Comparison of ENCODE assay signal across 9 cellular contexts in genomic region chr1:111227434-111227833, GRCh38. TPM values are rescaled to one million over a fixed set of nuclear protein-coding genes. Genes with fewer than 3 reads are reported as not detected.
A peak's percentile ranks its signal among the peaks of the same experiment; 100 is the strongest.
DNase-seq lines count a peak whose midpoint lies in the region; ATAC-seq and TF ChIP-seq lines count a peak whose summit lies in the region.
"Had no signal": no experiment of that assay in that cellular context is flagged by ENCODE, and none has a peak within 500 bp of the region (broad histone marks: within the 10 kb centered on the region; RNA-seq: fewer than 3 reads in every experiment).

Gene CHI3L2, plus strand, starts transcription at chr1:111227713. Its CDS starts 17 bp downstream, at chr1:111227730.

- H3K4me1 Mint-ChIP-seq in activated T-helper 17 cell treated with anti-CD3 and anti-CD28 coated beads, Interleukin-2, amount 50 U/mL, for 72 hours: peaks cover 61% of the 10 kb centered on the region

- H3K4me3 ChIP-seq in fibroblast of villous mesenchyme (ENCODE audit: low read depth, low read length): no peak within 1 kb of the TSS
- no peak within 1 kb of the TSS for H3K4me3 ChIP-seq in WERI-Rb-1 (ENCODE audit: low read depth, low read length)

- peak within 1 kb of the TSS; percentile 12 for H3K27ac Mint-ChIP-seq in activated T-helper 17 cell treated with anti-CD3 and anti-CD28 coated beads, Interleukin-2, amount 50 U/mL, for 72 hours

- H3K27ac ChIP-seq in WERI-Rb-1: no peak within 1 kb of the TSS

- DNase-seq in EH (ENCODE audit: low read depth) (peak; percentile 29), fibroblast of villous mesenchyme (ENCODE audit: low read depth) (peak; percentile 18), renal cortical epithelial cell (ENCODE audit: low read depth) (peak; percentile 72), NCI-H1105 (lab: John Stamatoyannopoulos, UW) (no peak), WERI-Rb-1 (no peak), COLO829 (ENCODE audit: low spot score) (no peak)
- DNase-seq: SHP77 treated with DMSO at 0.1 percent for 48 hours had no signal

- H3K27me3 Mint-ChIP-seq in activated T-helper 17 cell treated with anti-CD3 and anti-CD28 coated beads, Interleukin-2, amount 50 U/mL, for 72 hours: no peaks in the 10 kb centered on the region

- H3K36me3 Mint-ChIP-seq in activated T-helper 17 cell treated with anti-CD3 and anti-CD28 coated beads, Interleukin-2, amount 50 U/mL, for 72 hours (ENCODE audit: low read depth): no peaks in the 10 kb centered on the region

- H3K4me3 Mint-ChIP-seq in activated T-helper 17 cell treated with anti-CD3 and anti-CD28 coated beads, Interleukin-2, amount 50 U/mL, for 72 hours: peak within 1 kb of the TSS; percentile 68

- no peaks in the 10 kb centered on the region for H3K27me3 ChIP-seq in WERI-Rb-1 (ENCODE audit: insufficient read depth, low read depth, severe bottlenecking)

- no peaks in the 10 kb centered on the region for H3K36me3 ChIP-seq in WERI-Rb-1

- TF ChIP-seq CTCF in fibroblast of villous mesenchyme (IDR thresholded peaks at IDR 0.05; ENCODE audit: insufficient read depth, low read depth, low read length) (no peak), WERI-Rb-1 (IDR thresholded peaks at IDR 0.05; ENCODE audit: low read depth, low read length) (no peak)

- H3K9me3 Mint-ChIP-seq in activated T-helper 17 cell treated with anti-CD3 and anti-CD28 coated beads, Interleukin-2, amount 50 U/mL, for 72 hours: no peaks in the 10 kb centered on the region

- no peaks in the 10 kb centered on the region for H3K9me3 ChIP-seq in WERI-Rb-1 (ENCODE audit: severe bottlenecking)

- peak; percentile 15 for ATAC-seq in activated T-helper 17 cell treated with anti-CD3 and anti-CD28 coated beads, Interleukin-2, amount 50 U/mL, for 72 hours (replicated peaks)
- ATAC-seq in HG03378 (IDR thresholded peaks at IDR 0.05; ENCODE audit: unreplicated experiment): no peak

RNA-seq across cellular contexts. Expression of gene CHI3L2, which starts in this region (rescaled TPM):
- total RNA-seq in activated T-helper 17 cell treated with anti-CD3 and anti-CD28 coated beads, Interleukin-2, amount 50 U/mL, for 72 hours: 1 to 10 TPM; 2.7 to 3.8 TPM
- total RNA-seq in fibroblast of villous mesenchyme: not detected in 2 replicates
- 1.6 and 3.0 TPM in 2 replicates for total RNA-seq in renal cortical epithelial cell

Comparison
In these comparisons a context has a peak if more than half of its experiments do, and no peak if none do; other contexts are left out.
1. Peak in DNase-seq in fibroblast of villous mesenchyme; RNA of the gene not detected or under 1 TPM.
2. DNase-seq: peak in EH (single experiment) and renal cortical epithelial cell (single experiment); none in NCI-H1105 (single experiment), WERI-Rb-1 (single experiment) and COLO829 (single experiment).